Comparison of ENCODE assay signal across 8 cellular contexts in genomic region chr13:110116072-110116487, GRCh38.
DNase-seq lines count a peak whose midpoint lies in the region; ATAC-seq and TF ChIP-seq lines count a peak whose summit lies in the region.

No MANE protein-coding gene starts in this region.

- TF ChIP-seq POLR2A in breast epithelium (IDR thresholded peaks at IDR 0.05), result no peak
- no peak for TF ChIP-seq POLR2A in stomach (IDR thresholded peaks at IDR 0.05)

- TF ChIP-seq EP300 in stomach (IDR thresholded peaks at IDR 0.05), result no peak

- peak; percentile 86 to 94 for TF ChIP-seq RAD21 in liver (IDR thresholded peaks at IDR 0.05)

- ATAC-seq in HG02759 (IDR thresholded peaks at IDR 0.05; ENCODE audit: unreplicated experiment) (peak; percentile 69), HG02610 (IDR thresholded peaks at IDR 0.05; ENCODE audit: unreplicated experiment) (no peak), GM18502 (IDR thresholded peaks at IDR 0.05; ENCODE audit: poor library complexity, unreplicated experiment) (no peak)

- DNase-seq in GM06990 (ENCODE audit: extremely low read depth, insufficient read length), result no peak
- DNase-seq in T follicular helper cell (ENCODE audit: low read depth), result peak; percentile 14
- DNase-seq in breast epithelium (ENCODE audit: low spot score in 2 of 2), result no peak
- DNase-seq in stomach, result peak; percentile 75

- H3K36me3 ChIP-seq in GM06990 (ENCODE audit: control insufficient read depth, insufficient read depth, low read length), result no peaks in the 10 kb centered on the region
- H3K36me3 ChIP-seq in breast epithelium, result no peaks in the 10 kb centered on the region
- H3K36me3 ChIP-seq in liver (ENCODE audit: control insufficient read depth in 4 of 4, insufficient read depth in 3 of 4, low read depth in 1 of 4, low read length in 3 of 4), result no peaks in the 10 kb centered on the region
- H3K36me3 ChIP-seq in stomach, result no peaks in the 10 kb centered on the region

- H3K27ac ChIP-seq in breast epithelium (no peak overlapping the region), liver (ENCODE audit: low read depth in 1 of 2, low read length in 2 of 2) (no peak overlapping the region), stomach (no peak overlapping the region)

- no peak overlapping the region for H3K9ac ChIP-seq in liver (ENCODE audit: low read depth in 1 of 2, low read length in 2 of 2)

- H3K27me3 ChIP-seq in GM06990 (replicated peaks; ENCODE audit: control insufficient read depth, insufficient read depth, low read length) (no peaks in the 10 kb centered on the region), breast epithelium (no peaks in the 10 kb centered on the region), liver (ENCODE audit: control insufficient read depth in 4 of 4, insufficient read depth in 4 of 4, low read length in 3 of 4) (peaks cover 0 to 2% (median 0%) of the 10 kb centered on the region in 4 donors), stomach (peaks cover 0 to 32% (median 11%) of the 10 kb centered on the region in 3 donors)

- no peak overlapping the region for H3K4me3 ChIP-seq in GM06990 (replicated peaks; ENCODE audit: low read depth, low read length)
- no peak overlapping the region for H3K4me3 ChIP-seq in breast epithelium
- no peak overlapping the region for H3K4me3 ChIP-seq in liver (ENCODE audit: low read depth in 1 of 3, low read length in 3 of 3)
- H3K4me3 ChIP-seq in stomach, result no peak overlapping the region

- no peaks in the 10 kb centered on the region for H3K9me3 ChIP-seq in breast epithelium
- H3K9me3 ChIP-seq in liver (ENCODE audit: control insufficient read depth in 4 of 4, low read length in 3 of 4), result no peaks in the 10 kb centered on the region
- no peaks in the 10 kb centered on the region for H3K9me3 ChIP-seq in stomach

- intact Hi-C loops in breast epithelium (cut with DNase I; ENCODE audit: low total_unique reads) (no loop called here), stomach (cut with DNase I; ENCODE audit: low total_unique reads) (loop anchor here (10.0 kb wide), 1 partner anchor 1161 kb away; no protein-coding TSS in a partner anchor)

- TF ChIP-seq CTCF in GM06990 (IDR thresholded peaks at IDR 0.05; ENCODE audit: insufficient read depth, low read length, poor library complexity, severe bottlenecking) (peak; percentile 87), breast epithelium (IDR thresholded peaks at IDR 0.05) (peak in 2 of 3 donors; percentile 39 to 52), liver (IDR thresholded peaks at IDR 0.05; ENCODE audit: low read depth, low read length, missing input control) (peak; percentile 77), stomach (IDR thresholded peaks at IDR 0.05) (peak in 5 of 7 experiments; percentile 58 to 77 (median 68))

- no peaks in the 10 kb centered on the region for H3K4me1 ChIP-seq in breast epithelium
- H3K4me1 ChIP-seq in liver (ENCODE audit: control insufficient read depth in 4 of 4, insufficient read depth in 4 of 4, low read length in 3 of 4), result no peaks in the 10 kb centered on the region
- H3K4me1 ChIP-seq in stomach, result peaks cover 0 to 4% (median 1%) of the 10 kb centered on the region in 4 donors

- WGBS in liver, result 19% methylated on average over 23 of the region's 23 CpGs
- WGBS in stomach, 5 donors, result 17 to 30% (median 23%) methylated on average over 22 to 23 of the region's 23 CpGs

TF ChIP-seq in liver, 16 proteins besides CTCF, POLR2A, EP300 and RAD21:
- no peak for TF ChIP-seq RXRA (IDR thresholded peaks at IDR 0.05)
- TF ChIP-seq TAF1 (conservative IDR thresholded peaks at IDR 0.05), result no peak
- no peak for TF ChIP-seq MAX (IDR thresholded peaks at IDR 0.05)
- no peak for TF ChIP-seq HNF4G (IDR thresholded peaks at IDR 0.05)

Comparison
In these comparisons a context has a peak if more than half of its experiments do, and no peak if none do; other contexts are left out.
1. DNase-seq: peak in T follicular helper cell (single experiment) and stomach (single experiment); none in GM06990 (single experiment) and breast epithelium (0 of 2).
2. Peak in every context shown above with its lines, with median percentiles within 50 percentile points of each other: CTCF ChIP-seq.